ENCODE assay signal across 37 cellular contexts in the genomic region with DNA sequence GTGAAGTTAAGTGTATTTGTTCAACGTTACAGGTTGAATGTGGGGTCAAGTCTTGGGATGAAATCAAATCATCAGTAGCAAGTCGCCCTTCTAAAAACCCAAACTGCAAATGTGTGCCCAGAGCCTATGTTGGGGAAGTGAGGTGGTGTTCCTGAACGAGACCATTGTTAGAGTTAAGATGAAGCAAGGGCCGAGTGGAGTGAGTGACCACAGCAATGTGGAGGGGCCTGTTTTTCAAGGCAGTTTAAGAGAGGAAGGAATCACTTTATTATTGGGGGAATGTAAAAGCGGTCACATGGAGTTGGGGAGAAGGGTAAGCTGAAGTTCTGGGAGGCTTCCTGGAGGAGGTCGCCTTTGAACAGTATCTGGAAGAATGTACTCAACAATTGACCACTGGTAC.
"Had no signal": no experiment of that assay in that cellular context is flagged by ENCODE, and none has a peak within 500 bp of the region (broad histone marks: within the 10 kb centered on the region; RNA-seq: fewer than 3 reads in every experiment).

No MANE protein-coding gene starts in this region.

- H3K27ac ChIP-seq: adrenal gland, body of pancreas, brain microvascular endothelial cell, breast epithelium, VCaP had no signal

- H3K4me3 ChIP-seq: adrenal gland, body of pancreas, breast epithelium had no signal

- H3K9me3 Mint-ChIP-seq: activated B cell treated with CpG ODN at 0.5 μM for 24 hours; activated CD4-positive, alpha-beta memory T cell treated with anti-CD3 and anti-CD28 coated beads for 36 hours; activated CD4-positive, alpha-beta T cell treated with anti-CD3 and anti-CD28 coated beads, Interleukin-2, amount 10 ng/mL, durations not matched to agents 24 days and 14 days; activated CD8-positive, alpha-beta T cell treated with anti-CD3 and anti-CD28 coated beads for 36 hours; activated naive CD4-positive, alpha-beta T cell treated with anti-CD3 and anti-CD28 coated beads for 36 hours; activated naive CD4-positive, alpha-beta T cell treated with anti-CD3 and anti-CD28 coated beads, Interleukin-2, amount 50 U/mL, for 72 hours; activated naive CD8-positive, alpha-beta T cell treated with anti-CD3 and anti-CD28 coated beads for 36 hours; activated T-cell treated with anti-CD3 and anti-CD28 coated beads, Interleukin-2, amount 50 U/mL, for 4 hours; activated T-cell treated with anti-CD3 and anti-CD28 coated beads, Interleukin-2, amount 50 U/mL, for 72 hours; activated T-helper 1 cell treated with anti-CD3 and anti-CD28 coated beads, Interleukin-12 subunit alpha, Interleukin-12 subunit beta, Interleukin-2, Interleukin-4 antibody, amounts not matched to agents 30 ng/mL and 10 ng/mL and 1 ng/mL, durations not matched to agents 14 hours and 24 hours and 36 hours; activated T-helper 17 cell treated with anti-CD3 and anti-CD28 coated beads, Interleukin-2, amount 50 U/mL, for 72 hours; T-helper 1 cell treated with Interleukin-12 subunit alpha and Interleukin-12 subunit beta and Interleukin-4 antibody, amounts not matched to agents 30 μg/mL and 1 μg/mL, for 36 hours; T-helper 2 cell treated with Interferon-gamma antibody and Interleukin-4, amounts not matched to agents 5 μg/mL and 100 μg/mL, for 36 hours had no signal

- H3K36me3 Mint-ChIP-seq: activated CD4-positive, alpha-beta memory T cell treated with anti-CD3 and anti-CD28 coated beads for 36 hours; activated naive CD8-positive, alpha-beta T cell treated with anti-CD3 and anti-CD28 coated beads for 36 hours had no signal

- H3K4me3 Mint-ChIP-seq: activated B cell treated with CpG ODN at 0.5 μM for 24 hours; activated CD4-positive, alpha-beta memory T cell treated with anti-CD3 and anti-CD28 coated beads for 36 hours; activated CD4-positive, alpha-beta T cell treated with anti-CD3 and anti-CD28 coated beads, Interleukin-2, amount 10 ng/mL, durations not matched to agents 24 days and 14 days; activated CD8-positive, alpha-beta T cell treated with anti-CD3 and anti-CD28 coated beads for 36 hours; activated naive CD4-positive, alpha-beta T cell treated with anti-CD3 and anti-CD28 coated beads for 36 hours; activated naive CD8-positive, alpha-beta T cell treated with anti-CD3 and anti-CD28 coated beads for 36 hours; activated T-cell treated with anti-CD3 and anti-CD28 coated beads, Interleukin-2, amount 50 U/mL, for 4 hours; activated T-cell treated with anti-CD3 and anti-CD28 coated beads, Interleukin-2, amount 50 U/mL, for 72 hours; activated T-helper 1 cell treated with anti-CD3 and anti-CD28 coated beads, Interleukin-12 subunit alpha, Interleukin-12 subunit beta, Interleukin-2, Interleukin-4 antibody, amounts not matched to agents 30 ng/mL and 10 ng/mL and 1 ng/mL, durations not matched to agents 14 hours and 24 hours and 36 hours; activated T-helper 17 cell treated with anti-CD3 and anti-CD28 coated beads, Interleukin-2, amount 50 U/mL, for 72 hours; T-helper 1 cell treated with Interleukin-12 subunit alpha and Interleukin-12 subunit beta and Interleukin-4 antibody, amounts not matched to agents 30 μg/mL and 1 μg/mL, for 36 hours; T-helper 2 cell treated with Interferon-gamma antibody and Interleukin-4, amounts not matched to agents 5 μg/mL and 100 μg/mL, for 36 hours had no signal

- H3K36me3 ChIP-seq: adrenal gland, brain microvascular endothelial cell, breast epithelium had no signal

- FAIRE-seq: astrocyte, TTC549 had no signal

- H3K27ac Mint-ChIP-seq: activated B cell treated with CpG ODN at 0.5 μM for 24 hours; activated CD4-positive, alpha-beta memory T cell treated with anti-CD3 and anti-CD28 coated beads for 36 hours; activated CD4-positive, alpha-beta T cell treated with anti-CD3 and anti-CD28 coated beads, Interleukin-2, amount 10 ng/mL, durations not matched to agents 24 days and 14 days; activated CD8-positive, alpha-beta T cell treated with anti-CD3 and anti-CD28 coated beads for 36 hours; activated naive CD4-positive, alpha-beta T cell treated with anti-CD3 and anti-CD28 coated beads for 36 hours; activated naive CD4-positive, alpha-beta T cell treated with anti-CD3 and anti-CD28 coated beads, Interleukin-2, amount 50 U/mL, for 72 hours; activated naive CD8-positive, alpha-beta T cell treated with anti-CD3 and anti-CD28 coated beads for 36 hours; activated T-cell treated with anti-CD3 and anti-CD28 coated beads, Interleukin-2, amount 50 U/mL, for 72 hours; activated T-helper 1 cell treated with anti-CD3 and anti-CD28 coated beads, Interleukin-12 subunit alpha, Interleukin-12 subunit beta, Interleukin-2, Interleukin-4 antibody, amounts not matched to agents 30 ng/mL and 10 ng/mL and 1 ng/mL, durations not matched to agents 14 hours and 24 hours and 36 hours; activated T-helper 17 cell treated with anti-CD3 and anti-CD28 coated beads, Interleukin-2, amount 50 U/mL, for 72 hours; T-helper 1 cell treated with Interleukin-12 subunit alpha and Interleukin-12 subunit beta and Interleukin-4 antibody, amounts not matched to agents 30 μg/mL and 1 μg/mL, for 36 hours; T-helper 2 cell treated with Interferon-gamma antibody and Interleukin-4, amounts not matched to agents 5 μg/mL and 100 μg/mL, for 36 hours had no signal

- H3K4me1 ChIP-seq: adrenal gland had no signal

- H3K4me1 Mint-ChIP-seq: activated CD4-positive, alpha-beta T cell treated with anti-CD3 and anti-CD28 coated beads, Interleukin-2, amount 10 ng/mL, durations not matched to agents 24 days and 14 days; activated T-helper 17 cell treated with anti-CD3 and anti-CD28 coated beads, Interleukin-2, amount 50 U/mL, for 72 hours had no signal

- DNase-seq: activated B cell treated with CpG ODN at 0.5 μM for 24 hours; activated CD4-positive, alpha-beta memory T cell treated with anti-CD3 and anti-CD28 coated beads for 36 hours; activated CD4-positive, alpha-beta T cell treated with anti-CD3 and anti-CD28 coated beads for 4 hours; activated CD4-positive, alpha-beta T cell treated with anti-CD3 and anti-CD28 coated beads, Interleukin-2, amount 10 ng/mL, durations not matched to agents 24 days and 14 days; activated CD4-positive, alpha-beta T cell treated with anti-CD3 and anti-CD28 coated beads, Interleukin-2, amount 50 U/mL, for 1 hour; activated CD4-positive, alpha-beta T cell treated with anti-CD3 and anti-CD28 coated beads, Interleukin-2, amount 50 U/mL, for 4 hours; activated CD4-positive, CD25-positive, alpha-beta regulatory T cell treated with anti-CD3 and anti-CD28 coated beads, Interleukin-2, amount 50 U/mL, for 72 hours; activated CD8-positive, alpha-beta memory T cell treated with anti-CD3 and anti-CD28 coated beads, Interleukin-2, amount 50 U/mL, for 4 hours; activated CD8-positive, alpha-beta T cell treated with anti-CD3 and anti-CD28 coated beads for 36 hours; activated effector memory CD4-positive, alpha-beta T cell treated with anti-CD3 and anti-CD28 coated beads, Interleukin-2, amount 50 U/mL, for 16 hours; activated gamma-delta T cell treated with Interleukin-2 at 50 U/mL for 16 hours; activated naive CD4-positive, alpha-beta T cell; activated naive CD4-positive, alpha-beta T cell treated with anti-CD3 and anti-CD28 coated beads for 36 hours; activated naive CD4-positive, alpha-beta T cell treated with anti-CD3 and anti-CD28 coated beads, Interleukin-2, amount 50 U/mL, for 16 hours; activated naive CD8-positive, alpha-beta T cell treated with anti-CD3 and anti-CD28 coated beads for 36 hours; activated T-cell treated with anti-CD3 and anti-CD28 coated beads for 4 hours; activated T-cell treated with anti-CD3 and anti-CD28 coated beads, Interleukin-2, amount 50 U/mL, for 1 hour; activated T-cell treated with anti-CD3 and anti-CD28 coated beads, Interleukin-2, amount 50 U/mL, for 4 hours; activated T-cell treated with anti-CD3 and anti-CD28 coated beads, Interleukin-2, amount 50 U/mL, for 72 hours; adrenal gland; amniotic stem cell; aorta; body of pancreas; brain microvascular endothelial cell; central memory CD4-positive, alpha-beta T cell; T-helper 1 cell; T-helper 2 cell; T-helper 9 cell had no signal

- H3K27me3 Mint-ChIP-seq: activated naive CD8-positive, alpha-beta T cell treated with anti-CD3 and anti-CD28 coated beads for 36 hours had no signal

- ATAC-seq: activated CD8-positive, alpha-beta T cell treated with anti-CD3 and anti-CD28 coated beads for 36 hours; activated naive CD4-positive, alpha-beta T cell treated with anti-CD3 and anti-CD28 coated beads, Interleukin-2, amount 50 U/mL, for 72 hours; activated T-cell treated with anti-CD3 and anti-CD28 coated beads, Interleukin-2, amount 50 U/mL, for 4 hours; activated T-cell treated with anti-CD3 and anti-CD28 coated beads, Interleukin-2, amount 50 U/mL, for 72 hours; activated T-helper 17 cell treated with anti-CD3 and anti-CD28 coated beads, Interleukin-2, amount 50 U/mL, for 72 hours; body of pancreas had no signal

- H3K9me3 ChIP-seq: adrenal gland, body of pancreas, breast epithelium had no signal
